In the genomic region with DNA sequence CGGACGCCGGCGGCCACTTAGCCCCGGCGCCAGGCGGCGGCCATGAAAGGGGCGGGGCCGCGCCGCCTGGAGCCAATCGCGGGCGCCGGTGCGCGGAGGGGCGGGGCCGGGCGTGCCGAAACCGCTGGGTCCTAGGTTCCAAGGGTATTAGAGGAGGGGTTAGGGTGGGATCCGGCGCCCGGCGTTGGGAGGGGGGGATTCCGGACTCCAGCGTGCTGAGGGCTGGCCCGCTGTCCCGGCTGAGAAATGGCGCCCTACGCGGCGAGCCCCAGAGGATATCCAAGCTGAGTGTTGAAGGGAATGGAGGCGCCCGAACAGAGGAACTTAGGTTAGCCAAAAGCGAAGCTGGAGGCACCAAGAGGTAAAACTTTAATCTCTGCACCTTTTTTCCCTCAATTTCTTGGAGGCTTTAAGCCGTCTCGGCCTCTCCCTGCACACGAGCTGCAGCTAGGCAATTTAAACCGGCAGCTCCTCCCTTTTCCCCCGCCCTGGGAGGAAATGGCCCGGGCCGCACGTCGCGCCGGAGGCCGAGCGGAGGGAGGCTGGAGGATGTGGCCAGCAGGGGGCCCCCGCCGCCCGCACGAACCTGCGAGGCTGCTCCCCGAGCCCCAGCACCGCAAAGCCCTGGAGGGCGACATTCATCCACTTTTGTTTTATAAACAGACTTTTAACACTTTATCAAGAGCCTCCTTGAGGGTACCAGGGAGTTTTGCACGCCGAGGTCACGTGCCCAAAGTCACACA, we compare ENCODE assay signal across 8 cellular contexts. TPM values are rescaled to one million over a fixed set of nuclear protein-coding genes. Genes with fewer than 3 reads are reported as not detected.
DNase-seq lines count a peak whose midpoint lies in the region; ATAC-seq and TF ChIP-seq lines count a peak whose summit lies in the region.

A gene with protein sequence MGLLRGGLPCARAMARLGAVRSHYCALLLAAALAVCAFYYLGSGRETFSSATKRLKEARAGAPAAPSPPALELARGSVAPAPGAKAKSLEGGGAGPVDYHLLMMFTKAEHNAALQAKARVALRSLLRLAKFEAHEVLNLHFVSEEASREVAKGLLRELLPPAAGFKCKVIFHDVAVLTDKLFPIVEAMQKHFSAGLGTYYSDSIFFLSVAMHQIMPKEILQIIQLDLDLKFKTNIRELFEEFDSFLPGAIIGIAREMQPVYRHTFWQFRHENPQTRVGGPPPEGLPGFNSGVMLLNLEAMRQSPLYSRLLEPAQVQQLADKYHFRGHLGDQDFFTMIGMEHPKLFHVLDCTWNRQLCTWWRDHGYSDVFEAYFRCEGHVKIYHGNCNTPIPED (minus strand): TSS at position 44 of the 743 bp plus-strand sequence. CDS start 101 bp downstream, outside the sequence.

- no peaks in the 10 kb centered on the region for H3K27me3 Mint-ChIP-seq in activated T-helper 2 cell treated with anti-CD3 and anti-CD28 coated beads, Interferon-gamma antibody, Interleukin-2, Interleukin-4, amounts not matched to agents 10 μg/mL and 5 μg/mL and 100 μg/mL, durations not matched to agents 14 hours and 24 hours and 36 hours (ENCODE audit: low read depth)
- no peaks in the 10 kb centered on the region for H3K27me3 Mint-ChIP-seq in natural killer cell treated with Interleukin-12 subunit alpha and Interleukin-12 subunit beta and Interleukin-15 and Interleukin-18, amount 100 ng/mL, for 72 hours

- H3K9me3 Mint-ChIP-seq in activated T-helper 2 cell treated with anti-CD3 and anti-CD28 coated beads, Interferon-gamma antibody, Interleukin-2, Interleukin-4, amounts not matched to agents 10 μg/mL and 5 μg/mL and 100 μg/mL, durations not matched to agents 14 hours and 24 hours and 36 hours, result no peaks in the 10 kb centered on the region
- no peaks in the 10 kb centered on the region for H3K9me3 Mint-ChIP-seq in natural killer cell treated with Interleukin-12 subunit alpha and Interleukin-12 subunit beta and Interleukin-15 and Interleukin-18, amount 100 ng/mL, for 72 hours

- peak within 1 kb of the TSS; percentile 84 for H3K27ac Mint-ChIP-seq in activated T-helper 2 cell treated with anti-CD3 and anti-CD28 coated beads, Interferon-gamma antibody, Interleukin-2, Interleukin-4, amounts not matched to agents 10 μg/mL and 5 μg/mL and 100 μg/mL, durations not matched to agents 14 hours and 24 hours and 36 hours
- peak within 1 kb of the TSS; percentile 62 to 82 for H3K27ac Mint-ChIP-seq in natural killer cell treated with Interleukin-12 subunit alpha and Interleukin-12 subunit beta and Interleukin-15 and Interleukin-18, amount 100 ng/mL, for 72 hours

- TF ChIP-seq CTCF in LNCAP (IDR thresholded peaks at IDR 0.05), result peak; percentile 95

- intact Hi-C loops in activated T-helper 2 cell treated with anti-CD3 and anti-CD28 coated beads, Interferon-gamma antibody, Interleukin-2, Interleukin-4, amounts not matched to agents 10 μg/mL and 5 μg/mL and 100 μg/mL, durations not matched to agents 14 hours and 24 hours and 36 hours (cut with micrococcal nuclease), result loop anchor here (1.0 to 5.0 kb wide), 5 partner anchors 172 to 599 kb away; a partner anchor contains a TSS

- peaks cover 9% of the 10 kb centered on the region for H3K36me3 Mint-ChIP-seq in activated T-helper 2 cell treated with anti-CD3 and anti-CD28 coated beads, Interferon-gamma antibody, Interleukin-2, Interleukin-4, amounts not matched to agents 10 μg/mL and 5 μg/mL and 100 μg/mL, durations not matched to agents 14 hours and 24 hours and 36 hours (ENCODE audit: low read depth)
- no peaks in the 10 kb centered on the region for H3K36me3 Mint-ChIP-seq in natural killer cell treated with Interleukin-12 subunit alpha and Interleukin-12 subunit beta and Interleukin-15 and Interleukin-18, amount 100 ng/mL, for 72 hours

- ATAC-seq in natural killer cell treated with Interleukin-12 subunit alpha and Interleukin-12 subunit beta and Interleukin-15 and Interleukin-18, amount 100 ng/mL, for 72 hours, result peak; percentile 94 to 96

- peaks cover 23% of the 10 kb centered on the region for H3K4me1 Mint-ChIP-seq in activated T-helper 2 cell treated with anti-CD3 and anti-CD28 coated beads, Interferon-gamma antibody, Interleukin-2, Interleukin-4, amounts not matched to agents 10 μg/mL and 5 μg/mL and 100 μg/mL, durations not matched to agents 14 hours and 24 hours and 36 hours (ENCODE audit: low read depth)
- H3K4me1 Mint-ChIP-seq in natural killer cell treated with Interleukin-12 subunit alpha and Interleukin-12 subunit beta and Interleukin-15 and Interleukin-18, amount 100 ng/mL, for 72 hours (ENCODE audit: low read depth in 2 of 2), result peaks cover 26 to 28% of the 10 kb centered on the region in 2 donors

- H3K4me3 Mint-ChIP-seq in activated T-helper 2 cell treated with anti-CD3 and anti-CD28 coated beads, Interferon-gamma antibody, Interleukin-2, Interleukin-4, amounts not matched to agents 10 μg/mL and 5 μg/mL and 100 μg/mL, durations not matched to agents 14 hours and 24 hours and 36 hours (ENCODE audit: low read depth), result peak within 1 kb of the TSS; percentile 86
- H3K4me3 Mint-ChIP-seq in natural killer cell treated with Interleukin-12 subunit alpha and Interleukin-12 subunit beta and Interleukin-15 and Interleukin-18, amount 100 ng/mL, for 72 hours, result peak within 1 kb of the TSS; percentile 86

- DNase-seq in ELF-1 (ENCODE audit: low read depth, low spot score) (peak; percentile 98), H4 (ENCODE audit: low spot score) (peak; percentile 87), RKO (ENCODE audit: low spot score) (peak; percentile 88), fibroblast of peridontal ligament (ENCODE audit: extremely low read depth) (peak; percentile 85)
- peak; percentile 86 for DNase-seq in activated T-helper 2 cell treated with anti-CD3 and anti-CD28 coated beads, Interferon-gamma antibody, Interleukin-2, Interleukin-4, amounts not matched to agents 10 μg/mL and 5 μg/mL and 100 μg/mL, durations not matched to agents 14 hours and 24 hours and 36 hours (ENCODE audit: low spot score)
- peak; percentile 94 for DNase-seq in natural killer cell treated with Interleukin-12 subunit alpha and Interleukin-12 subunit beta and Interleukin-15 and Interleukin-18, amount 100 ng/mL, for 72 hours (ENCODE audit: low spot score)
- peak; percentile 85 for DNase-seq in stimulated activated naive CD4-positive, alpha-beta T cell treated with Interleukin-2 at 50 U/mL for 16 hours (lab: John Stamatoyannopoulos, UW)

RNA-seq across cellular contexts. Expression of the gene that starts here (rescaled TPM):
- 35.7 and 52.3 TPM in 2 replicates for total RNA-seq in H4 (2014; rRNA removed; shearing (Covaris generic))
- 15.8 and 16.1 TPM in 2 replicates for total RNA-seq in activated T-helper 2 cell treated with anti-CD3 and anti-CD28 coated beads, Interferon-gamma antibody, Interleukin-2, Interleukin-4, amounts not matched to agents 10 μg/mL and 5 μg/mL and 100 μg/mL, durations not matched to agents 14 hours and 24 hours and 36 hours
- 10 to 100 TPM; 10.5 to 16.2 TPM for total RNA-seq in natural killer cell treated with Interleukin-12 subunit alpha and Interleukin-12 subunit beta and Interleukin-15 and Interleukin-18, amount 100 ng/mL, for 72 hours

Comparison
In these comparisons a context has a peak if more than half of its experiments do, and no peak if none do; other contexts are left out.
1. Peak in every context shown above with its lines: DNase-seq and ATAC-seq.